In genomic region chr1:157025856-157026255, GRCh38 we compare ENCODE assay signal across 1 cellular context.
TF ChIP-seq lines count a peak whose summit lies in the region.

No MANE protein-coding gene starts in this region.

TF ChIP-seq in GM12878, 131 proteins besides CTCF, POLR2A, EP300 and RAD21:
- TF ChIP-seq MEF2A (IDR thresholded peaks at IDR 0.05; ENCODE audit: insufficient read depth, low read depth, low read length), result no peak
